Comparison of ENCODE assay signal across 8 cellular contexts in genomic region chr3:33438871-33439270, GRCh38. TPM values are rescaled to one million over a fixed set of nuclear protein-coding genes. Genes with fewer than 3 reads are reported as not detected.
DNase-seq lines count a peak whose midpoint lies in the region; ATAC-seq and TF ChIP-seq lines count a peak whose summit lies in the region.

No MANE protein-coding gene starts in this region.

- no peak overlapping the region for H3K23ac ChIP-seq in mesendoderm (ENCODE audit: low read length)

- CTCF ChIA-PET in A673 (lab: Charles Lee) = interaction anchor here (1.3 kb wide), 1 partner anchor 348 kb away, joined by 3 read pairs; no protein-coding TSS in a partner anchor

- peaks cover 1% of the 10 kb centered on the region for H3K36me3 Mint-ChIP-seq in brain

- H2AK5ac ChIP-seq in mesendoderm (ENCODE audit: low read length) = no peak overlapping the region

- H4K5ac ChIP-seq in mesendoderm (ENCODE audit: low read length) = no peak overlapping the region

- no peak overlapping the region for H4K8ac ChIP-seq in mesendoderm (ENCODE audit: low read depth, low read length)

- no peak for ATAC-seq in GM18909 (IDR thresholded peaks at IDR 0.05; ENCODE audit: poor library complexity, unreplicated experiment)

- peaks cover 5% of the 10 kb centered on the region for H3K79me1 ChIP-seq in mesendoderm (ENCODE audit: low read length)

- H3K4me3 Mint-ChIP-seq in brain = peak overlapping the region; percentile 87 to 93 (median 90)

- no peak overlapping the region for H2BK15ac ChIP-seq in mesendoderm (replicated peaks; ENCODE audit: low read depth)

- peak overlapping the region; percentile 84 for H3K4me2 ChIP-seq in mesendoderm (ENCODE audit: low read length)

- H3K27me3 ChIP-seq in A673 (replicated peaks; ENCODE audit: insufficient read depth, low read depth, low read length, poor library complexity) = no peaks in the 10 kb centered on the region
- H3K27me3 ChIP-seq in HUES48 (ENCODE audit: control insufficient read depth, insufficient read depth, low read length) = no peaks in the 10 kb centered on the region
- H3K27me3 ChIP-seq in mesendoderm (ENCODE audit: insufficient read depth, low read length, poor library complexity) = no peaks in the 10 kb centered on the region

- no CpG with 5 or more reads among the region's 4 CpGs for WGBS in mesendoderm (ENCODE audit: extremely low coverage, insufficient coverage, low lambda C conversion rate)

- peaks cover 20% of the 10 kb centered on the region for H3K4me1 ChIP-seq in A673 (ENCODE audit: insufficient read depth, low read length, poor library complexity, severe bottlenecking)
- H3K4me1 ChIP-seq in HUES48 (ENCODE audit: control insufficient read depth, insufficient read depth, low read length) = peaks cover 42% of the 10 kb centered on the region
- H3K4me1 ChIP-seq in mesendoderm (ENCODE audit: control insufficient read depth, low read depth, low read length) = peaks cover 3% of the 10 kb centered on the region

- peak overlapping the region; percentile 63 for H3K4me3 ChIP-seq in A673 (ENCODE audit: low read depth, low read length, poor library complexity, severe bottlenecking)
- peak overlapping the region; percentile 78 for H3K4me3 ChIP-seq in HUES48 (ENCODE audit: low read depth, low read length)
- H3K4me3 ChIP-seq in mesendoderm (ENCODE audit: low read length) = peak overlapping the region; percentile 42

- TF ChIP-seq CTCF in A673 (conservative IDR thresholded peaks at IDR 0.05; ENCODE audit: low read depth, low read length) (no peak), brain (conservative IDR thresholded peaks at IDR 0.05) (no peak)

- H2BK5ac ChIP-seq in mesendoderm (ENCODE audit: low read length) = no peak overlapping the region

- peak overlapping the region; percentile 81 to 97 (median 91) for H3K27ac Mint-ChIP-seq in brain

- H3K9ac ChIP-seq in HUES48 (ENCODE audit: low read depth, low read length) (peak overlapping the region; percentile 92), mesendoderm (ENCODE audit: low read length) (peak overlapping the region; percentile 98)

- intact Hi-C loops in A673 (cut with micrococcal nuclease; ENCODE audit: unreplicated experiment) = no loop called here

- H3K36me3 ChIP-seq in A673 (ENCODE audit: insufficient read depth, low read length, poor library complexity, severe bottlenecking) = no peaks in the 10 kb centered on the region
- no peaks in the 10 kb centered on the region for H3K36me3 ChIP-seq in HUES48 (ENCODE audit: control insufficient read depth, insufficient read depth, low read length)
- H3K36me3 ChIP-seq in mesendoderm (ENCODE audit: control insufficient read depth, insufficient read depth, low read length) = no peaks in the 10 kb centered on the region

- DNase-seq in A673 (ENCODE audit: low spot score) = peak; percentile 56
- no peak for DNase-seq in mesendoderm
- DNase-seq in DMS53 treated with DMSO at 0.1 percent for 48 hours (lab: John Stamatoyannopoulos, UW; ENCODE audit: unreplicated experiment) = no peak
- no peak for DNase-seq in effector CD4-positive, alpha-beta T cell
- DNase-seq in iPS-NIHi7 (ENCODE audit: extremely low spot score) = no peak

- peaks cover 61% of the 10 kb centered on the region for H3K4me1 Mint-ChIP-seq in brain

- no peaks in the 10 kb centered on the region for H3K9me3 Mint-ChIP-seq in brain

- no peaks in the 10 kb centered on the region for H3K9me3 ChIP-seq in A673 (ENCODE audit: low read depth, low read length, poor library complexity, severe bottlenecking)
- no peaks in the 10 kb centered on the region for H3K9me3 ChIP-seq in HUES48 (ENCODE audit: control insufficient read depth, insufficient read depth, low read length)

- H3K18ac ChIP-seq in mesendoderm (ENCODE audit: low read length) = peak overlapping the region; percentile 77

- H3K27ac ChIP-seq in A673 (ENCODE audit: low read depth, low read length, poor library complexity, severe bottlenecking) (peak overlapping the region; percentile 93), HUES48 (ENCODE audit: low read depth, low read length) (peak overlapping the region; percentile 95), mesendoderm (ENCODE audit: low read depth, low read length) (no peak overlapping the region)

- peaks cover 40% of the 10 kb centered on the region for H3K79me2 ChIP-seq in mesendoderm (ENCODE audit: control insufficient read depth, insufficient read depth, low read length)

- H3K27me3 Mint-ChIP-seq in brain = peaks cover 9% of the 10 kb centered on the region

- peak overlapping the region; percentile 98 for H3K56ac ChIP-seq in mesendoderm (ENCODE audit: low read length)

- BruUV-seq in A673 (replicated peaks; lab: Mats Ljungman, UMichigan) = TSS peak; percentile 29

- H2BK120ac ChIP-seq in mesendoderm (ENCODE audit: low read depth, low read length) = no peak overlapping the region

- POLR2A ChIA-PET in A673 (lab: Charles Lee; ENCODE audit: low non-redundant PET) = no interaction called here

- H3K4ac ChIP-seq in mesendoderm (ENCODE audit: low read depth, low read length) = no peak overlapping the region

RNA-seq across cellular contexts. Expression of gene UBP1, which starts 1.3 kb away (rescaled TPM):
- total RNA-seq in A673 (2021) = 55.3 and 59.4 TPM in 2 replicates
- polyA plus RNA-seq in brain (ENCODE audit: insufficient read depth, low read depth, low replicate concordance) = 23.7 TPM
- 63.1 TPM for polyA plus RNA-seq in mesendoderm (2013, experiment 1 of 2)
- polyA plus RNA-seq in mesendoderm (2013, experiment 2 of 2) = 69.1 TPM
